In genomic region chr20:653110-653589, GRCh38 we compare ENCODE assay signal across 1 cellular context.
TF ChIP-seq lines count a peak whose summit lies in the region.

Gene SRXN1 (minus strand): TSS chr20:653200. CDS start chr20:653185, 15 bp downstream.

TF ChIP-seq in HepG2, 621 proteins besides CTCF, POLR2A, EP300 and RAD21 (continued from another document and continues in another):
- TF ChIP-seq HNF1A (IDR thresholded peaks at IDR 0.05; ENCODE audit: low read depth) (no peak), HNF1A (CRISPR knock-in tag; IDR thresholded peaks at IDR 0.05; ENCODE audit: borderline replicate concordance) (peak; percentile 65), GABPB1 (CRISPR knock-in tag; IDR thresholded peaks at IDR 0.05) (peak; percentile 77), ZFP82 (CRISPR knock-in tag; IDR thresholded peaks at IDR 0.05; ENCODE audit: borderline replicate concordance) (peak; percentile 36), BORCS8-MEF2B (CRISPR knock-in tag; IDR thresholded peaks at IDR 0.05) (peak; percentile 87; the same call in 1 of the 2 replicates), ZNF484 (CRISPR knock-in tag; IDR thresholded peaks at IDR 0.05; ENCODE audit: borderline replicate concordance, low read depth) (no peak), ZNF207 (IDR thresholded peaks at IDR 0.05; ENCODE audit: borderline replicate concordance) (no peak), MATR3 (CRISPR knock-in tag; IDR thresholded peaks at IDR 0.05) (no peak), ZNF441 (CRISPR knock-in tag; IDR thresholded peaks at IDR 0.05; ENCODE audit: borderline replicate concordance) (peak; percentile 88), TP53 (CRISPR knock-in tag; conservative IDR thresholded peaks at IDR 0.05) (no peak), MTF1 (CRISPR knock-in tag; IDR thresholded peaks at IDR 0.05) (no peak), TFDP1 (CRISPR knock-in tag; IDR thresholded peaks at IDR 0.05; ENCODE audit: borderline replicate concordance) (peak; percentile 68; the same call in 1 of the 2 replicates), RARG (CRISPR knock-in tag; IDR thresholded peaks at IDR 0.05; ENCODE audit: low read depth) (no peak), MIXL1 (CRISPR knock-in tag; IDR thresholded peaks at IDR 0.05) (no peak), ZMYM3 (CRISPR knock-in tag; IDR thresholded peaks at IDR 0.05) (no peak), HNF4G (IDR thresholded peaks at IDR 0.05; ENCODE audit: borderline replicate concordance, low read depth, low read length) (peak; percentile 2; the same call in 1 of the 2 replicates), HNF4G (CRISPR knock-in tag; IDR thresholded peaks at IDR 0.05; ENCODE audit: borderline replicate concordance, low read depth) (0 out of 2 replicates have a peak, but pooled peaks have one; percentile 12), SRSF1 (optimal IDR thresholded peaks at IDR 0.05; ENCODE audit: low read depth, low read length) (no peak), FOXO4 (CRISPR knock-in tag; conservative IDR thresholded peaks at IDR 0.05) (no peak), ZC3H13 (CRISPR knock-in tag; IDR thresholded peaks at IDR 0.05) (0 out of 2 replicates have a peak, but pooled peaks have one; percentile 33), ZNF121 (CRISPR knock-in tag; IDR thresholded peaks at IDR 0.05) (no peak), ZFP37 (CRISPR knock-in tag; IDR thresholded peaks at IDR 0.05; ENCODE audit: borderline replicate concordance) (no peak), NPAS2 (CRISPR knock-in tag; IDR thresholded peaks at IDR 0.05; ENCODE audit: borderline replicate concordance) (no peak), CENPBD1 (CRISPR knock-in tag; IDR thresholded peaks at IDR 0.05; ENCODE audit: borderline replicate concordance, low read depth) (no peak; the same call in 1 of the 2 replicates), RBFOX2 (IDR thresholded peaks at IDR 0.05; ENCODE audit: low read depth, low read length) (peak; percentile 85), ZNF616 (CRISPR knock-in tag; IDR thresholded peaks at IDR 0.05; ENCODE audit: low read depth) (no peak; the same call in none of the 2 replicates), GTF3A (CRISPR knock-in tag; conservative IDR thresholded peaks at IDR 0.05) (no peak), ZNF143 (CRISPR knock-in tag; IDR thresholded peaks at IDR 0.05) (0 out of 2 replicates have a peak, but pooled peaks have one; percentile 12), ZNF17 (CRISPR knock-in tag; IDR thresholded peaks at IDR 0.05) (no peak), ZNF790 (CRISPR knock-in tag; IDR thresholded peaks at IDR 0.05; ENCODE audit: borderline replicate concordance) (peak; percentile 56; the same call in 1 of the 2 replicates), KDM1A (CRISPR knock-in tag; IDR thresholded peaks at IDR 0.05) (no peak), RBM39 (IDR thresholded peaks at IDR 0.05; ENCODE audit: low read depth, low read length, poor library complexity, severe bottlenecking) (no peak), ZNF354B (CRISPR knock-in tag; IDR thresholded peaks at IDR 0.05) (no peak), SCMH1 (CRISPR knock-in tag; IDR thresholded peaks at IDR 0.05; ENCODE audit: borderline replicate concordance) (no peak), ZBTB3 (CRISPR knock-in tag; IDR thresholded peaks at IDR 0.05; ENCODE audit: borderline replicate concordance, low read depth) (no peak; the same call in 1 of the 2 replicates), REXO4 (CRISPR knock-in tag; IDR thresholded peaks at IDR 0.05; ENCODE audit: borderline replicate concordance) (no peak), REL (CRISPR knock-in tag; conservative IDR thresholded peaks at IDR 0.05) (peak; percentile 24; the same call in 1 of the 2 replicates), THAP11 (CRISPR knock-in tag; IDR thresholded peaks at IDR 0.05) (peak; percentile 78), ZNF350 (CRISPR knock-in tag; IDR thresholded peaks at IDR 0.05; ENCODE audit: borderline replicate concordance, low read depth) (no peak), BRCA1 (CRISPR knock-in tag; IDR thresholded peaks at IDR 0.05) (no peak), ZNF605 (CRISPR knock-in tag; IDR thresholded peaks at IDR 0.05) (no peak), HOXA3 (CRISPR knock-in tag; IDR thresholded peaks at IDR 0.05) (peak; percentile 86), HOXA7 (CRISPR knock-in tag; IDR thresholded peaks at IDR 0.05) (no peak), JUNB (CRISPR knock-in tag; IDR thresholded peaks at IDR 0.05; ENCODE audit: borderline replicate concordance) (no peak; the same call in 1 of the 2 replicates), ZNF777 (CRISPR knock-in tag; IDR thresholded peaks at IDR 0.05) (peak; percentile 84), ZFP90 (CRISPR knock-in tag; IDR thresholded peaks at IDR 0.05; ENCODE audit: borderline replicate concordance) (peak; percentile 49; the same call in 1 of the 2 replicates), ATF6 (CRISPR knock-in tag; conservative IDR thresholded peaks at IDR 0.05) (no peak; the same call in 1 of the 2 replicates), ZNF329 (CRISPR knock-in tag; IDR thresholded peaks at IDR 0.05; ENCODE audit: low read depth) (peak; percentile 88)
- TF ChIP-seq, protein P1, sequence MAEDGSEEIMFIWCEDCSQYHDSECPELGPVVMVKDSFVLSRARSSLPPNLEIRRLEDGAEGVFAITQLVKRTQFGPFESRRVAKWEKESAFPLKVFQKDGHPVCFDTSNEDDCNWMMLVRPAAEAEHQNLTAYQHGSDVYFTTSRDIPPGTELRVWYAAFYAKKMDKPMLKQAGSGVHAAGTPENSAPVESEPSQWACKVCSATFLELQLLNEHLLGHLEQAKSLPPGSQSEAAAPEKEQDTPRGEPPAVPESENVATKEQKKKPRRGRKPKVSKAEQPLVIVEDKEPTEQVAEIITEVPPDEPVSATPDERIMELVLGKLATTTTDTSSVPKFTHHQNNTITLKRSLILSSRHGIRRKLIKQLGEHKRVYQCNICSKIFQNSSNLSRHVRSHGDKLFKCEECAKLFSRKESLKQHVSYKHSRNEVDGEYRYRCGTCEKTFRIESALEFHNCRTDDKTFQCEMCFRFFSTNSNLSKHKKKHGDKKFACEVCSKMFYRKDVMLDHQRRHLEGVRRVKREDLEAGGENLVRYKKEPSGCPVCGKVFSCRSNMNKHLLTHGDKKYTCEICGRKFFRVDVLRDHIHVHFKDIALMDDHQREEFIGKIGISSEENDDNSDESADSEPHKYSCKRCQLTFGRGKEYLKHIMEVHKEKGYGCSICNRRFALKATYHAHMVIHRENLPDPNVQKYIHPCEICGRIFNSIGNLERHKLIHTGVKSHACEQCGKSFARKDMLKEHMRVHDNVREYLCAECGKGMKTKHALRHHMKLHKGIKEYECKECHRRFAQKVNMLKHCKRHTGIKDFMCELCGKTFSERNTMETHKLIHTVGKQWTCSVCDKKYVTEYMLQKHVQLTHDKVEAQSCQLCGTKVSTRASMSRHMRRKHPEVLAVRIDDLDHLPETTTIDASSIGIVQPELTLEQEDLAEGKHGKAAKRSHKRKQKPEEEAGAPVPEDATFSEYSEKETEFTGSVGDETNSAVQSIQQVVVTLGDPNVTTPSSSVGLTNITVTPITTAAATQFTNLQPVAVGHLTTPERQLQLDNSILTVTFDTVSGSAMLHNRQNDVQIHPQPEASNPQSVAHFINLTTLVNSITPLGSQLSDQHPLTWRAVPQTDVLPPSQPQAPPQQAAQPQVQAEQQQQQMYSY (CRISPR knock-in tag; IDR thresholded peaks at IDR 0.05) = peak; percentile 76; the same call in 1 of the 2 replicates
- TF ChIP-seq, protein P2, sequence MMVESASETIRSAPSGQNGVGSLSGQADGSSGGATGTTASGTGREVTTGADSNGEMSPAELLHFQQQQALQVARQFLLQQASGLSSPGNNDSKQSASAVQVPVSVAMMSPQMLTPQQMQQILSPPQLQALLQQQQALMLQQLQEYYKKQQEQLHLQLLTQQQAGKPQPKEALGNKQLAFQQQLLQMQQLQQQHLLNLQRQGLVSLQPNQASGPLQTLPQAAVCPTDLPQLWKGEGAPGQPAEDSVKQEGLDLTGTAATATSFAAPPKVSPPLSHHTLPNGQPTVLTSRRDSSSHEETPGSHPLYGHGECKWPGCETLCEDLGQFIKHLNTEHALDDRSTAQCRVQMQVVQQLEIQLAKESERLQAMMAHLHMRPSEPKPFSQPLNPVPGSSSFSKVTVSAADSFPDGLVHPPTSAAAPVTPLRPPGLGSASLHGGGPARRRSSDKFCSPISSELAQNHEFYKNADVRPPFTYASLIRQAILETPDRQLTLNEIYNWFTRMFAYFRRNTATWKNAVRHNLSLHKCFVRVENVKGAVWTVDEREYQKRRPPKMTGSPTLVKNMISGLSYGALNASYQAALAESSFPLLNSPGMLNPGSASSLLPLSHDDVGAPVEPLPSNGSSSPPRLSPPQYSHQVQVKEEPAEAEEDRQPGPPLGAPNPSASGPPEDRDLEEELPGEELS (CRISPR knock-in tag; IDR thresholded peaks at IDR 0.05) = peak; percentile 62; the same call in 1 of the 2 replicates
- TF ChIP-seq, protein P3, sequence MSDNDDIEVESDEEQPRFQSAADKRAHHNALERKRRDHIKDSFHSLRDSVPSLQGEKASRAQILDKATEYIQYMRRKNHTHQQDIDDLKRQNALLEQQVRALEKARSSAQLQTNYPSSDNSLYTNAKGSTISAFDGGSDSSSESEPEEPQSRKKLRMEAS (IDR thresholded peaks at IDR 0.05) = peak; percentile 73
- TF ChIP-seq, protein P4, sequence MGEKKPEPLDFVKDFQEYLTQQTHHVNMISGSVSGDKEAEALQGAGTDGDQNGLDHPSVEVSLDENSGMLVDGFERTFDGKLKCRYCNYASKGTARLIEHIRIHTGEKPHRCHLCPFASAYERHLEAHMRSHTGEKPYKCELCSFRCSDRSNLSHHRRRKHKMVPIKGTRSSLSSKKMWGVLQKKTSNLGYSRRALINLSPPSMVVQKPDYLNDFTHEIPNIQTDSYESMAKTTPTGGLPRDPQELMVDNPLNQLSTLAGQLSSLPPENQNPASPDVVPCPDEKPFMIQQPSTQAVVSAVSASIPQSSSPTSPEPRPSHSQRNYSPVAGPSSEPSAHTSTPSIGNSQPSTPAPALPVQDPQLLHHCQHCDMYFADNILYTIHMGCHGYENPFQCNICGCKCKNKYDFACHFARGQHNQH (CRISPR knock-in tag; IDR thresholded peaks at IDR 0.05) = no peak
